Comparison of ENCODE assay signal across 25 cellular contexts in genomic region chr2:82913566-82913965, GRCh38.
"Had no signal": no experiment of that assay in that cellular context is flagged by ENCODE, and none has a peak within 500 bp of the region (broad histone marks: within the 10 kb centered on the region; RNA-seq: fewer than 3 reads in every experiment).

No MANE protein-coding gene starts in this region.

- H3K27ac ChIP-seq: HL-60, KMS-11, PC-9, Peyer's patch, SJCRH30 had no signal

- ATAC-seq: K562, Right ventricle myocardium inferior, SK-N-SH treated with all-trans-retinoic acid at 6 μM for 48 hours had no signal

- DNase-seq: Kasumi-1; MG63; NCI-H1092; NCI-H1436; NCI-H187; NCI-H2029; NCI-H2081 treated with DMSO at 0.1 percent for 48 hours; NCI-H2171; NCI-H226; NCI-H446; NCI-H510A; NCI-H524 treated with DMSO at 0.1 percent for 48 hours; NCI-H69; NCI-H774; NK-92 treated with Interleukin-12 subunit alpha and Interleukin-12 subunit beta, amount 100 ng/mL, for 24 hours; OCI-M1; PC-9; Peyer's patch; SHP77 treated with DMSO at 0.1 percent for 48 hours; SJCRH30 had no signal

- H3K4me3 ChIP-seq: K562, MG63, PC-9, Peyer's patch, SJCRH30 had no signal

- H3K4me1 ChIP-seq: Peyer's patch, SJCRH30 had no signal

- H3K27me3 ChIP-seq: MG63, Peyer's patch had no signal

- H3K36me3 ChIP-seq: MG63, Peyer's patch, SJCRH30 had no signal

- H3K9ac ChIP-seq: KMS-11 had no signal

- H3K9me3 ChIP-seq: MG63, Peyer's patch, SJCRH30 had no signal
